8 cellular contexts compared by ENCODE assay signal in the genomic region with DNA sequence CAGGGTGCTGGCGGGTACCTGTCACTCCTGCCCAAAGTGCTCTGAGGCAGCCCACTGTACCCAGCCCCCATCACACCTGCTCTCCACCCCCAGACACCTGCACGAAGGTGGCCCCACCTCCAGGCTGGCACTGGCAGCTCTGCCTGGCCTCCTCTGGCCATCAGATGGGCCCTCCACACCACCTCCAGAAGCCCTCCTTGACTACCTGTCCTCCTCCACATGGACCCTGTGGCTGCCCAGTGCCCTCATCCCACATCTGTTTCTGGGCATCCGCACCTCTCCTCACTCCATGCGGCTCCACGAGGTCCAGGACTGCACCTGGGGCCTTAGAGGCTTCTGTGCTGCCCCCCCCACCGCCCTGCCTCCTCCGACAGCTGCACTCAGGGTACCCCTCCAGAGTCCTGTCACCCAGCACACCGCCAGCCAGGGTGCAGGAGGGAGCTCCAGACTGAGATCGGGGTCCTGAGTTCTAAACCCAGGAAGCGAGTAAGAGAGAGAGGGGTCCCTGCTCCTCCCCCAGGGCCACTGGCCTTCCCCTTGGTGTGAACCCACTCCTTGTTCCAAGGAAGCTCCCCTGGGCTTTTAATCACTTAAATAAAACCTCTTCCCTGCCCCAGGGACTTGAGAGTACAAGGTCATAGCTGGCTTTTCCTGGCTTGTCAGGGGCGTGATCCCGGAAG. TPM values are rescaled to one million over a fixed set of nuclear protein-coding genes. Genes with fewer than 3 reads are reported as not detected.
A peak's percentile ranks its signal among the peaks of the same experiment; 100 is the strongest.
DNase-seq lines count a peak whose midpoint lies in the region; ATAC-seq and TF ChIP-seq lines count a peak whose summit lies in the region.
"Had no signal": no experiment of that assay in that cellular context is flagged by ENCODE, and none has a peak within 500 bp of the region (broad histone marks: within the 10 kb centered on the region; RNA-seq: fewer than 3 reads in every experiment).

No MANE protein-coding gene starts in this region.

- DNase-seq in PC-3 = no peak
- DNase-seq in caudate nucleus (lab: John Stamatoyannopoulos, UW) = no peak
- no peak for DNase-seq in lung (ENCODE audit: low spot score)
- DNase-seq in NCI-H1092 (lab: John Stamatoyannopoulos, UW) = no peak
- DNase-seq in DMS53 treated with DMSO at 0.1 percent for 48 hours (lab: John Stamatoyannopoulos, UW; ENCODE audit: unreplicated experiment) = no peak
- DNase-seq: hypothalamus had no signal

- intact Hi-C loops in PC-3 (cut with micrococcal nuclease) = loop anchor here (5.0 kb wide), 1 partner anchor 70 kb away; a partner anchor contains a TSS

- H3K9me2 ChIP-seq in PC-3 (replicated peaks; ENCODE audit: low read length) = no peaks in the 10 kb centered on the region

- peak overlapping the region; percentile 99 for H3K4me2 ChIP-seq in PC-3 (ENCODE audit: low read length)

- peaks cover 27% of the 10 kb centered on the region for H3K4me1 ChIP-seq in PC-3 (ENCODE audit: insufficient read depth, low read length)
- H3K4me1 ChIP-seq in lung (ENCODE audit: control insufficient read depth in 2 of 2, insufficient read depth in 2 of 2, low read length in 2 of 2) = peaks cover 7 to 43% of the 10 kb centered on the region in 2 donors

- H3K27me3 ChIP-seq in PC-3 (ENCODE audit: low read length) (no peaks in the 10 kb centered on the region), lung (ENCODE audit: control insufficient read depth, insufficient read depth) (no peaks in the 10 kb centered on the region)

- ATAC-seq in PC-3 (no peak), lung (ENCODE audit: insufficient read depth, low FRiP score) (no peak), GM19467 (IDR thresholded peaks at IDR 0.05; ENCODE audit: unreplicated experiment) (no peak)

- peaks cover 10% of the 10 kb centered on the region; the same call in 1 of the 2 replicates for H4K20me1 ChIP-seq in PC-3 (ENCODE audit: low read length)

- no peaks in the 10 kb centered on the region for H3K36me3 ChIP-seq in PC-3 (ENCODE audit: low read depth, low read length)
- peaks cover 0 to 46% of the 10 kb centered on the region in 2 donors for H3K36me3 ChIP-seq in lung (ENCODE audit: control insufficient read depth in 2 of 2, insufficient read depth in 2 of 2, low read length in 2 of 2)

- POLR2A ChIA-PET in PC-3 (lab: Charles Lee; ENCODE audit: unreplicated experiment) = no interaction called here

- H3K27ac ChIP-seq in PC-3 (ENCODE audit: low read length) (no peak overlapping the region), caudate nucleus (ENCODE audit: low read depth, low read length) (peak overlapping the region; percentile 96), lung (ENCODE audit: low read depth in 1 of 2, low read length in 1 of 2) (peak overlapping the region; percentile 91 to 95), temporal lobe (ENCODE audit: low read depth, low read length) (peak overlapping the region; percentile 94)

- peaks cover 30% of the 10 kb centered on the region for H3K79me2 ChIP-seq in PC-3 (ENCODE audit: low read length)

- no TSS peak for BruUV-seq in PC-3 (replicated peaks; lab: Mats Ljungman, UMichigan)

- no peaks in the 10 kb centered on the region for H3F3A ChIP-seq in PC-3 (ENCODE audit: low read length, unreplicated experiment)

- CTCF ChIA-PET in PC-3 (lab: Charles Lee) = interaction anchor here (0.9 to 1.1 kb wide), 2 partner anchors 67 to 70 kb away, joined by 3 to 16 read pairs; no protein-coding TSS in a partner anchor

- TF ChIP-seq CTCF in PC-3 (conservative IDR thresholded peaks at IDR 0.05; ENCODE audit: low read depth, low read length) (no peak), lung (IDR thresholded peaks at IDR 0.05; ENCODE audit: control extremely low read depth, extremely low read depth) (no peak)

- H3K9me3 ChIP-seq in PC-3 (ENCODE audit: low read length) (no peaks in the 10 kb centered on the region), lung (ENCODE audit: control insufficient read depth in 2 of 2, insufficient read depth in 1 of 2, low read length in 1 of 2) (no peaks in the 10 kb centered on the region)

- no peak overlapping the region for H3K9ac ChIP-seq in PC-3 (ENCODE audit: low read length)

- H3K4me3 ChIP-seq in PC-3 (ENCODE audit: low read length) = peak overlapping the region; percentile 87
- H3K4me3 ChIP-seq in lung = peak overlapping the region; percentile 93

- WGBS in lung, 2 donors = 72 to 74% methylated on average over 12 of the region's 12 CpGs

- no peak overlapping the region for H2AFZ ChIP-seq in PC-3 (ENCODE audit: low read length)

RNA-seq across cellular contexts. Expression of a gene that starts 1.7 kb away (rescaled TPM):
- total RNA-seq in PC-3 (2014; rRNA removed) (308 and 358 TPM in 2 replicates), lung (1,000 to 10,000 TPM in 1 of 2 donors, 100 to 1,000 TPM in 1; 388 to 2,158 TPM), temporal lobe (36.9 TPM)
- 1,000 to 10,000 TPM; 1,739 to 2,177 TPM for polyA plus RNA-seq in lung

RNA-seq across cellular contexts. Expression of a gene that starts 11.6 kb away (rescaled TPM):
- 0.58 and 1.4 TPM in 2 replicates for total RNA-seq in PC-3 (2014; rRNA removed)
- 10 to 100 TPM in 1 of 2 donors, under 1 TPM in 1; 0.40 to 18.8 TPM for total RNA-seq in lung
- polyA plus RNA-seq in lung = 1 to 10 TPM in 1 of 2 donors, under 1 TPM in 1; 0.93 to 4.5 TPM
- 0.49 TPM for total RNA-seq in temporal lobe
